Comparison of ENCODE assay signal across 8 cellular contexts in the genomic region with DNA sequence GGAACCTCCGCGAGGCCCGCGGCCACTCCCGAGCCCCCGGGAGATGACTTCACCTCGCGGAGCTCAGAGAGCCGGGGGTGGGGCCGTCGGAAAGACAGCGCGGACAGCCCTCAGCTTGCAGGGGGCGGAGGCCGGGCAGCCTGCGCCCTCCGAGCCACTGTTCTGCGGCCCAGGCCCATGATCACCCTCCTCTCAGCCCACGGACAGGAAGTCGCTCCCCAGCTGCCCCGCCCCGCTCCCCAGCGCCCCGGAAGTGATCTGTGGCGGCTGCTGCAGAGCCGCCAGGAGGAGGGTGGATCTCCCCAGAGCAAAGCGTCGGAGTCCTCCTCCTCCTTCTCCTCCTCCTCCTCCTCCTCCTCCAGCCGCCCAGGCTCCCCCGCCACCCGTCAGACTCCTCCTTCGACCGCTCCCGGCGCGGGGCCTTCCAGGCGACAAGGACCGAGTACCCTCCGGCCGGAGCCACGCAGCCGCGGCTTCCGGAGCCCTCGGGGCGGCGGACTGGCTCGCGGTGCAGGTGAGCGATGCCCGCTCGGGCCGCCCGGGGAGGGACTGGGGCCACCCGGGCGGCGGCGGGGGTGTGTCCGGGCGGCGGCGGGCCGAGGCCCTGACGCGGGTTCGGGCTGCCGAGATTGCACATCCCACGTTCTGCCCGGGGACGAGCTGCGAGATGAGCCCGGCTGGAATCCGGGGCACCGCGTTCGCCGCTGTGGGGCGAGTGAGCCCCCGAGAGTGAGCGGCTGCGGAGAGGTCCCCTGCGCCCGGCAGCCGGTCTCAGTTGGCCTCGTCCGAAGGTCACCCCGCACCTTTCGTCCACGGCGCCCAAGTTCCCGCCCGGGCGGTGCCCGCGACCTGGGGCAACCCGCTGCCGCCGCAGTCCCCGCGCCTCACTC. TPM values are rescaled to one million over a fixed set of nuclear protein-coding genes. Genes with fewer than 3 reads are reported as not detected.
DNase-seq lines count a peak whose midpoint lies in the region; ATAC-seq and TF ChIP-seq lines count a peak whose summit lies in the region.

A gene with protein sequence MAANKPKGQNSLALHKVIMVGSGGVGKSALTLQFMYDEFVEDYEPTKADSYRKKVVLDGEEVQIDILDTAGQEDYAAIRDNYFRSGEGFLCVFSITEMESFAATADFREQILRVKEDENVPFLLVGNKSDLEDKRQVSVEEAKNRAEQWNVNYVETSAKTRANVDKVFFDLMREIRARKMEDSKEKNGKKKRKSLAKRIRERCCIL (plus strand): TSS at position 261 of the 890 bp plus-strand sequence. CDS start 63,096 bp downstream, outside the sequence.

- DNase-seq in NCI-H2196 (lab: John Stamatoyannopoulos, UW; ENCODE audit: unreplicated experiment) (peak; percentile 87), T47D (ENCODE audit: low read depth in 1 of 2, low spot score in 1 of 2) (peak; percentile 96)

- peak within 1 kb of the TSS; percentile 95 for H3K4me2 ChIP-seq in skeletal muscle satellite cell (ENCODE audit: low read length)

- no peak for TF ChIP-seq CTCF in VCaP (conservative IDR thresholded peaks at IDR 0.05)

- H3K27ac ChIP-seq in ACC112 (ENCODE audit: low read depth, low read length) (peak within 1 kb of the TSS; percentile 92), VCaP (peak within 1 kb of the TSS; percentile 89), iPS-18a (ENCODE audit: low read length) (peak within 1 kb of the TSS; percentile 86)

- no peaks in the 10 kb centered on the region for H3K9me3 ChIP-seq in iPS-18a (ENCODE audit: control insufficient read depth, low read depth, low read length)
- no peaks in the 10 kb centered on the region for H3K9me3 ChIP-seq in skeletal muscle satellite cell (replicated peaks; ENCODE audit: low read length)

- peak within 1 kb of the TSS; percentile 73 for H2AFZ ChIP-seq in ACC112 (ENCODE audit: low read length, unreplicated experiment)

- H3K4me1 ChIP-seq in ACC112 (ENCODE audit: control insufficient read depth, insufficient read depth, low read length, unreplicated experiment) (peaks cover 53% of the 10 kb centered on the region), iPS-18a (ENCODE audit: control insufficient read depth, low read depth, low read length) (peaks cover 33% of the 10 kb centered on the region), skeletal muscle satellite cell (ENCODE audit: control insufficient read depth, insufficient read depth, low read length) (peaks cover 52% of the 10 kb centered on the region)

- H3K79me2 ChIP-seq in ACC112 (ENCODE audit: control insufficient read depth, insufficient read depth, low read length, unreplicated experiment), result peaks cover 59% of the 10 kb centered on the region

- H3K27me3 ChIP-seq in ACC112 (ENCODE audit: insufficient read depth, low read length), result no peaks in the 10 kb centered on the region
- H3K27me3 ChIP-seq in iPS-18a (ENCODE audit: control insufficient read depth, insufficient read depth, low read length), result no peaks in the 10 kb centered on the region
- no peaks in the 10 kb centered on the region for H3K27me3 ChIP-seq in skeletal muscle satellite cell (ENCODE audit: control insufficient read depth, insufficient read depth, low read length)

- in situ Hi-C loops in T47D (cut with HindIII; ENCODE audit: low pct_unique_long_range_greater_than_20kb, low sequenced_read_pairs), result no loop called here

- H3K4me3 ChIP-seq in ACC112 (ENCODE audit: low read depth, low read length), result peak within 1 kb of the TSS; percentile 88
- peak within 1 kb of the TSS; percentile 93 for H3K4me3 ChIP-seq in iPS-18a (ENCODE audit: low read length)
- peak within 1 kb of the TSS; percentile 80 for H3K4me3 ChIP-seq in skeletal muscle satellite cell (ENCODE audit: low read length)

- H3K9ac ChIP-seq in iPS-18a (ENCODE audit: low read length) (peak within 1 kb of the TSS; percentile 90), skeletal muscle satellite cell (ENCODE audit: low read depth, low read length) (peak within 1 kb of the TSS; percentile 95)

- peak; percentile 95 for ATAC-seq in GM18867 (IDR thresholded peaks at IDR 0.05; ENCODE audit: unreplicated experiment)
- ATAC-seq in HG03097 (IDR thresholded peaks at IDR 0.05; ENCODE audit: low FRiP score, unreplicated experiment), result peak; percentile 90

- H3K36me3 ChIP-seq in ACC112 (ENCODE audit: insufficient read depth, low read length), result no peaks in the 10 kb centered on the region; the same call in 1 of the 2 replicates
- H3K36me3 ChIP-seq in iPS-18a (ENCODE audit: control insufficient read depth, low read depth, low read length), result no peaks in the 10 kb centered on the region
- no peaks in the 10 kb centered on the region for H3K36me3 ChIP-seq in skeletal muscle satellite cell (ENCODE audit: insufficient read depth, low read length)

RNA-seq across cellular contexts. Expression of the gene that starts here (rescaled TPM):
- total RNA-seq in skeletal muscle satellite cell (2012; rRNA removed), result 20.1 and 25.3 TPM in 2 replicates

Comparison
In these comparisons a context has a peak if more than half of its experiments do, and no peak if none do; other contexts are left out.
1. Peak in every context shown above with its lines: DNase-seq, ATAC-seq, H3K4me3 ChIP-seq and H3K27ac ChIP-seq.